25 cellular contexts compared by ENCODE assay signal in the genomic region with DNA sequence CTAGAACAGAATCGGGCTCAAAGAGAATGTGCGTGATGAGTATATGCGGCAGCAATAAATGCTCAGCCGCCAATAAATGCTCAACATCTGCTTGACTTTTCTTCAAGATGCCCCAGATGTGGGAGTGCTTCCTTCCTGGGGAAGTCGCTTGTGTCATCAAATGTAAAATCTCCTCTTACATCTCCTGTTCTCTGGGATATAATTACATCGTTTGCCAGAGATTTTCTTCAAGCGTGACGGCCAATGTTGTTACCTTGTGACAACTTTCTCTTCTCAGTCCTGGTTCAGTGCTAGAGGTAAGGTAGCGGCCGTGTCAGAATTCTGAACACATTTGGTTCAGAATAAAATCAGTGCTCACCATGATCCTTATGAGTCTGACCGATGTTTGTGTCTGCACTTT.
"Had no signal": no experiment of that assay in that cellular context is flagged by ENCODE, and none has a peak within 500 bp of the region (broad histone marks: within the 10 kb centered on the region; RNA-seq: fewer than 3 reads in every experiment).

No MANE protein-coding gene starts in this region.

- H2AFZ ChIP-seq: neural progenitor cell had no signal

- H3K27me3 Mint-ChIP-seq: dendritic cell treated with granulocyte-macrophage colony-stimulating factor and Interleukin-4, amounts not matched to agents 40 ng/mL and 50 ng/mL, for 4 days; naive B cell; natural killer cell treated with Interleukin-12 subunit alpha and Interleukin-12 subunit beta and Interleukin-15 and Interleukin-18, amount 100 ng/mL, for 72 hours; stimulated activated naive B cell treated with anti-CD40 and anti-IgM and Interleukin-4, amounts not matched to agents 10 μg/mL and 1 μg/mL and 100 μg/mL, for 72 hours; stimulated activated naive CD8-positive, alpha-beta T cell treated with anti-CD3 and anti-CD28 coated beads, Interleukin-15, amount 100 ng/mL, for 72 hours had no signal

- H3K36me3 ChIP-seq: colonic mucosa, left lung, neural progenitor cell, suprapubic skin, transverse colon, upper lobe of right lung, uterus had no signal

- H3K9ac ChIP-seq: neural progenitor cell had no signal

- H3K27me3 ChIP-seq: colonic mucosa, left lung, neural progenitor cell, suprapubic skin, transverse colon, upper lobe of right lung, uterus had no signal

- H3K4me3 Mint-ChIP-seq: dendritic cell treated with granulocyte-macrophage colony-stimulating factor and Interleukin-4, amounts not matched to agents 40 ng/mL and 50 ng/mL, for 4 days; immature natural killer cell; mesothelial cell of epicardium; naive B cell; natural killer cell treated with Interleukin-12 subunit alpha and Interleukin-12 subunit beta and Interleukin-15 and Interleukin-18, amount 100 ng/mL, for 72 hours; neural progenitor cell; stimulated activated naive B cell treated with anti-CD40 and anti-IgM and Interleukin-4, amounts not matched to agents 10 μg/mL and 1 μg/mL and 100 μg/mL, for 72 hours; stimulated activated naive CD8-positive, alpha-beta T cell treated with anti-CD3 and anti-CD28 coated beads, Interleukin-15, amount 100 ng/mL, for 72 hours had no signal

- H3K36me3 Mint-ChIP-seq: mesothelial cell of epicardium; natural killer cell treated with Interleukin-12 subunit alpha and Interleukin-12 subunit beta and Interleukin-15 and Interleukin-18, amount 100 ng/mL, for 72 hours; neural progenitor cell had no signal

- H3K4me2 ChIP-seq: neural progenitor cell had no signal

- H3K27ac Mint-ChIP-seq: dendritic cell treated with granulocyte-macrophage colony-stimulating factor and Interleukin-4, amounts not matched to agents 40 ng/mL and 50 ng/mL, for 4 days; immature natural killer cell; mesothelial cell of epicardium; natural killer cell treated with Interleukin-12 subunit alpha and Interleukin-12 subunit beta and Interleukin-15 and Interleukin-18, amount 100 ng/mL, for 72 hours; neural progenitor cell; stimulated activated naive B cell treated with anti-CD40 and anti-IgM and Interleukin-4, amounts not matched to agents 10 μg/mL and 1 μg/mL and 100 μg/mL, for 72 hours; stimulated activated naive CD8-positive, alpha-beta T cell treated with anti-CD3 and anti-CD28 coated beads, Interleukin-15, amount 100 ng/mL, for 72 hours had no signal

- H3K4me1 Mint-ChIP-seq: mesothelial cell of epicardium; naive B cell; neural progenitor cell; stimulated activated naive B cell treated with anti-CD40 and anti-IgM and Interleukin-4, amounts not matched to agents 10 μg/mL and 1 μg/mL and 100 μg/mL, for 72 hours; stimulated activated naive CD8-positive, alpha-beta T cell treated with anti-CD3 and anti-CD28 coated beads, Interleukin-15, amount 100 ng/mL, for 72 hours had no signal

- DNase-seq: colonic mucosa; effector memory CD4-positive, alpha-beta T cell; erythroblast; hypothalamus; immature natural killer cell; islet precursor cell; left lung; mesenchymal stem cell; mucosa of descending colon; naive B cell; psoas muscle; right cardiac atrium; small intestine; stimulated activated CD4-positive, alpha-beta T cell treated with anti-CD3 and anti-CD28 coated beads, Interleukin-15, amount 100 ng/mL, for 24 hours; stimulated activated CD4-positive, alpha-beta T cell treated with anti-CD3 and anti-CD28 coated beads, Interleukin-2, amount 100 ng/mL, for 48 hours; stimulated activated naive B cell treated with anti-CD40 and anti-IgM and Interleukin-4, amounts not matched to agents 10 μg/mL and 1 μg/mL and 100 μg/mL, for 72 hours; stimulated activated naive CD8-positive, alpha-beta T cell treated with anti-CD3 and anti-CD28 coated beads, Interleukin-15, amount 100 ng/mL, for 72 hours; transverse colon; upper lobe of right lung; uterus had no signal

- H3K27ac ChIP-seq: colonic mucosa, left lung, neural progenitor cell, psoas muscle, suprapubic skin, transverse colon, upper lobe of right lung, uterus had no signal

- H3K9me3 Mint-ChIP-seq: dendritic cell treated with granulocyte-macrophage colony-stimulating factor and Interleukin-4, amounts not matched to agents 40 ng/mL and 50 ng/mL, for 4 days; immature natural killer cell; natural killer cell treated with Interleukin-12 subunit alpha and Interleukin-12 subunit beta and Interleukin-15 and Interleukin-18, amount 100 ng/mL, for 72 hours; neural progenitor cell; stimulated activated naive CD8-positive, alpha-beta T cell treated with anti-CD3 and anti-CD28 coated beads, Interleukin-15, amount 100 ng/mL, for 72 hours had no signal

- H3K4me3 ChIP-seq: colonic mucosa, left lung, mucosa of descending colon, neural progenitor cell, psoas muscle, suprapubic skin, transverse colon, upper lobe of right lung, uterus had no signal

- H3K4me1 ChIP-seq: colonic mucosa, left lung, neural progenitor cell, psoas muscle, suprapubic skin, transverse colon, upper lobe of right lung, uterus had no signal

- H3K9me3 ChIP-seq: colonic mucosa, mucosa of descending colon, suprapubic skin, upper lobe of right lung, uterus had no signal
